29 cellular contexts compared by ENCODE assay signal in genomic region chr3:162117961-162118360, GRCh38.
"Had no signal": no experiment of that assay in that cellular context is flagged by ENCODE, and none has a peak within 500 bp of the region (broad histone marks: within the 10 kb centered on the region; RNA-seq: fewer than 3 reads in every experiment).

No MANE protein-coding gene starts in this region.

- H3K4me3 Mint-ChIP-seq: activated naive CD8-positive, alpha-beta T cell; activated T-cell treated with anti-CD3 and anti-CD28 coated beads, Interleukin-2, amount 50 U/mL, for 24 hours; activated T-helper 17 cell treated with anti-CD3 and anti-CD28 coated beads, Interleukin-2, amount 50 U/mL, for 72 hours; naive thymus-derived CD4-positive, alpha-beta T cell; neural crest cell had no signal

- H3K36me3 Mint-ChIP-seq: activated naive CD8-positive, alpha-beta T cell; naive thymus-derived CD4-positive, alpha-beta T cell had no signal

- H3K9me3 ChIP-seq: adrenal gland, gastrocnemius medialis, left lung, ovary, prostate gland, right atrium auricular region, thoracic aorta, upper lobe of left lung had no signal

- H3K4me3 ChIP-seq: adrenal gland, gastrocnemius medialis, left lung, lung, ovary, prostate gland, right atrium auricular region, thoracic aorta, upper lobe of left lung had no signal

- DNase-seq: activated CD4-positive, alpha-beta T cell treated with anti-CD3 and anti-CD28 coated beads, Interleukin-2, amount 50 U/mL, for 1 hour; activated CD8-positive, alpha-beta memory T cell treated with anti-CD3 and anti-CD28 coated beads for 24 hours; activated CD8-positive, alpha-beta memory T cell treated with anti-CD3 and anti-CD28 coated beads, Interleukin-2, amount 50 U/mL, for 4 hours; activated T-cell treated with anti-CD3 and anti-CD28 coated beads, Interleukin-2, amount 50 U/mL, for 24 hours; adrenal gland; central memory CD4-positive, alpha-beta T cell; dermis blood vessel endothelial cell; effector memory CD4-positive, alpha-beta T cell; gastrocnemius medialis; hippocampal formation; kidney glomerular epithelial cell; left lung; naive thymus-derived CD4-positive, alpha-beta T cell; ovary; stimulated activated CD4-positive, alpha-beta T cell treated with anti-CD3 and anti-CD28 coated beads, Interleukin-4, amount 100 ng/mL, for 24 hours; stimulated activated naive CD4-positive, alpha-beta T cell treated with Interleukin-2 at 50 U/mL for 16 hours; upper lobe of left lung had no signal

- H3K4me1 ChIP-seq: adrenal gland, gastrocnemius medialis, left lung, prostate gland, right atrium auricular region, upper lobe of left lung had no signal

- H3K36me3 ChIP-seq: adrenal gland, gastrocnemius medialis, left lung, ovary, prostate gland, right atrium auricular region, thoracic aorta, upper lobe of left lung had no signal

- H3K27me3 ChIP-seq: adrenal gland, gastrocnemius medialis, left lung, ovary, right atrium auricular region, upper lobe of left lung had no signal

- H3K27me3 Mint-ChIP-seq: activated naive CD8-positive, alpha-beta T cell; activated T-cell treated with anti-CD3 and anti-CD28 coated beads, Interleukin-2, amount 50 U/mL, for 24 hours; activated T-helper 17 cell treated with anti-CD3 and anti-CD28 coated beads, Interleukin-2, amount 50 U/mL, for 72 hours; naive thymus-derived CD4-positive, alpha-beta T cell had no signal

- FAIRE-seq: astrocyte, endothelial cell of umbilical vein had no signal

- H3K27ac ChIP-seq: adrenal gland, gastrocnemius medialis, left lung, ovary, prostate gland, right atrium auricular region, thoracic aorta, upper lobe of left lung, VCaP had no signal

- H3K4me1 Mint-ChIP-seq: activated T-helper 17 cell treated with anti-CD3 and anti-CD28 coated beads, Interleukin-2, amount 50 U/mL, for 72 hours; naive thymus-derived CD4-positive, alpha-beta T cell; neural crest cell had no signal

- H3K9me3 Mint-ChIP-seq: activated T-cell treated with anti-CD3 and anti-CD28 coated beads, Interleukin-2, amount 50 U/mL, for 24 hours had no signal

- ATAC-seq: activated CD4-positive, CD25-positive, alpha-beta regulatory T cell treated with anti-CD3 and anti-CD28 coated beads, Interleukin-2, amount 50 U/mL, for 24 hours; activated T-helper 17 cell treated with anti-CD3 and anti-CD28 coated beads, Interleukin-2, amount 50 U/mL, for 72 hours; esophagus mucosa; gastrocnemius medialis; left lung; naive thymus-derived CD4-positive, alpha-beta T cell had no signal

- H3K27ac Mint-ChIP-seq: activated naive CD8-positive, alpha-beta T cell; activated T-cell treated with anti-CD3 and anti-CD28 coated beads, Interleukin-2, amount 50 U/mL, for 24 hours; activated T-helper 17 cell treated with anti-CD3 and anti-CD28 coated beads, Interleukin-2, amount 50 U/mL, for 72 hours; naive thymus-derived CD4-positive, alpha-beta T cell had no signal
